ENCODE assay signal across 15 cellular contexts in genomic region chr18:46315187-46315586, GRCh38.
"Had no signal": no experiment of that assay in that cellular context is flagged by ENCODE, and none has a peak within 500 bp of the region (broad histone marks: within the 10 kb centered on the region; RNA-seq: fewer than 3 reads in every experiment).

No MANE protein-coding gene starts in this region.

- H3K27ac Mint-ChIP-seq: activated CD4-positive, alpha-beta memory T cell treated with anti-CD3 and anti-CD28 coated beads for 36 hours; activated T-cell treated with anti-CD3 and anti-CD28 coated beads, Interleukin-2, amount 50 U/mL, for 72 hours had no signal

- H3K27me3 Mint-ChIP-seq: activated CD4-positive, alpha-beta memory T cell treated with anti-CD3 and anti-CD28 coated beads for 36 hours had no signal

- H3K27ac ChIP-seq: dorsolateral prefrontal cortex, esophagus squamous epithelium, pancreas, transverse colon had no signal

- H3K36me3 ChIP-seq: esophagus squamous epithelium, pancreas, transverse colon had no signal

- H3K4me1 Mint-ChIP-seq: activated naive CD8-positive, alpha-beta T cell treated with anti-CD3 and anti-CD28 coated beads, Interleukin-2, amount 10 ng/mL, durations not matched to agents 7 days and 5 days; neural crest cell had no signal

- H3K36me3 Mint-ChIP-seq: activated CD4-positive, alpha-beta memory T cell treated with anti-CD3 and anti-CD28 coated beads for 36 hours; activated naive CD8-positive, alpha-beta T cell treated with anti-CD3 and anti-CD28 coated beads, Interleukin-2, amount 10 ng/mL, durations not matched to agents 7 days and 5 days had no signal

- H3K9me3 Mint-ChIP-seq: activated CD4-positive, alpha-beta memory T cell treated with anti-CD3 and anti-CD28 coated beads for 36 hours; activated naive CD8-positive, alpha-beta T cell treated with anti-CD3 and anti-CD28 coated beads, Interleukin-2, amount 10 ng/mL, durations not matched to agents 7 days and 5 days; activated T-cell treated with anti-CD3 and anti-CD28 coated beads, Interleukin-2, amount 50 U/mL, for 72 hours; neural crest cell had no signal

- H3K4me1 ChIP-seq: pancreas, transverse colon had no signal

- FAIRE-seq: endometrium, pancreas had no signal

- H3K9me3 ChIP-seq: esophagus squamous epithelium, pancreas, transverse colon had no signal

- DNase-seq: activated CD4-positive, alpha-beta memory T cell treated with anti-CD3 and anti-CD28 coated beads for 36 hours; activated CD4-positive, CD25-positive, alpha-beta regulatory T cell treated with anti-CD3 and anti-CD28 coated beads, Interleukin-2, amount 50 U/mL, for 72 hours; activated CD8-positive, alpha-beta memory T cell treated with anti-CD3 and anti-CD28 coated beads, Interleukin-2, amount 50 U/mL, for 4 hours; activated naive CD8-positive, alpha-beta T cell treated with anti-CD3 and anti-CD28 coated beads, Interleukin-2, amount 10 ng/mL, durations not matched to agents 7 days and 5 days; activated T-cell treated with anti-CD3 and anti-CD28 coated beads, Interleukin-2, amount 50 U/mL, for 72 hours; anterior cingulate cortex; dorsolateral prefrontal cortex; esophagus squamous epithelium; foreskin fibroblast; left colon; pancreas; stimulated activated CD4-positive, alpha-beta T cell treated with anti-CD3 and anti-CD28 coated beads, Interleukin-4, amount 100 ng/mL, for 4 hours; transverse colon had no signal

- H3K4me3 ChIP-seq: dorsolateral prefrontal cortex, esophagus squamous epithelium, pancreas, transverse colon had no signal

- H3K4me3 Mint-ChIP-seq: activated CD4-positive, alpha-beta memory T cell treated with anti-CD3 and anti-CD28 coated beads for 36 hours; activated naive CD8-positive, alpha-beta T cell treated with anti-CD3 and anti-CD28 coated beads, Interleukin-2, amount 10 ng/mL, durations not matched to agents 7 days and 5 days; activated T-cell treated with anti-CD3 and anti-CD28 coated beads, Interleukin-2, amount 50 U/mL, for 72 hours; neural crest cell had no signal

- ATAC-seq: left colon, pancreas had no signal

- H3K27me3 ChIP-seq: dorsolateral prefrontal cortex, esophagus squamous epithelium, pancreas, transverse colon had no signal
